In the genomic region with DNA sequence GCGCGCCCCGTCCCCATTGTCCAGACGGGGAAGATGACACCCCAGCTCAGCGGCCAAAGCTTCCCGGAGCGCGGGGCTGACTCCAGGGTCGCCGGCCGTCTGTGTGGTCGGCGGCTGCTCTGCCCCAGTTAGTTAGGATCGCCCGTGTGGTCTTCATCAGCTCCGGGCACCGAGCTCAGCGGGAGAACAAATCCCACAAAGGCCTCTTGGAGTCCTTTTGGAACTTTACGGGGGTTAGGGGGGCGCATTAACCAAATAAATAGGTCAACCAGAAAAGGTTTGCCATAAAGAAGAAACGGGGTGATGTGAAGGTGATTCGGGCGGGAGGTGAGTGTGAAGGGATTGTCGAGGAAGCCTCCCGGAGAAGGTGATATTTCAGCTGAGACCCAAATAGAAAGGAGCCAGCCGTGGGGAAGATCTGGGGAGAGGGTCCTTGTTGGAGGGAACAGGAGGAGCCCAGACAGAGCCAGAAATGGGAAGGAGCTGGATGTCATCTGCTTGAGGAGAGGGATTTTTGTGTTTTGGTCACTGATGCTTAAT, we compare ENCODE assay signal across 8 cellular contexts. TPM values are rescaled to one million over a fixed set of nuclear protein-coding genes. Genes with fewer than 3 reads are reported as not detected.
DNase-seq lines count a peak whose midpoint lies in the region; ATAC-seq lines count a peak whose summit lies in the region.

No MANE protein-coding gene starts in this region.

- peaks cover 4% of the 10 kb centered on the region for H3K36me3 Mint-ChIP-seq in activated CD4-positive, alpha-beta memory T cell treated with anti-CD3 and anti-CD28 coated beads, Interleukin-2, amount 10 ng/mL, durations not matched to agents 7 days and 5 days (ENCODE audit: low read depth)
- H3K36me3 Mint-ChIP-seq in stimulated activated effector memory CD8-positive, alpha-beta T cell treated with anti-CD3 and anti-CD28 coated beads, Interleukin-12 subunit alpha, Interleukin-12 subunit beta, amount 100 ng/mL, for 72 hours = peaks cover 64% of the 10 kb centered on the region

- no peak for ATAC-seq in stimulated activated effector memory CD8-positive, alpha-beta T cell treated with anti-CD3 and anti-CD28 coated beads, Interleukin-12 subunit alpha, Interleukin-12 subunit beta, amount 100 ng/mL, for 72 hours
- no peak for ATAC-seq in HG02642 (IDR thresholded peaks at IDR 0.05; ENCODE audit: poor library complexity, unreplicated experiment)

- peak overlapping the region; percentile 81 for H3K27ac Mint-ChIP-seq in activated CD4-positive, alpha-beta memory T cell treated with anti-CD3 and anti-CD28 coated beads, Interleukin-2, amount 10 ng/mL, durations not matched to agents 7 days and 5 days
- peak overlapping the region; percentile 94 for H3K27ac Mint-ChIP-seq in stimulated activated effector memory CD8-positive, alpha-beta T cell treated with anti-CD3 and anti-CD28 coated beads, Interleukin-12 subunit alpha, Interleukin-12 subunit beta, amount 100 ng/mL, for 72 hours

- CTCF ChIA-PET in activated CD4-positive, alpha-beta memory T cell treated with anti-CD3 and anti-CD28 coated beads, Interleukin-2, amount 10 ng/mL, durations not matched to agents 7 days and 5 days (lab: Charles Lee) = interaction anchor here (0.5 to 2.2 kb wide), 7 partner anchors 10 to 401 kb away, joined by 3 to 7 read pairs (median 4); a partner anchor contains a TSS

- no peaks in the 10 kb centered on the region for H3K9me3 Mint-ChIP-seq in activated CD4-positive, alpha-beta memory T cell treated with anti-CD3 and anti-CD28 coated beads, Interleukin-2, amount 10 ng/mL, durations not matched to agents 7 days and 5 days
- no peaks in the 10 kb centered on the region for H3K9me3 Mint-ChIP-seq in stimulated activated effector memory CD8-positive, alpha-beta T cell treated with anti-CD3 and anti-CD28 coated beads, Interleukin-12 subunit alpha, Interleukin-12 subunit beta, amount 100 ng/mL, for 72 hours

- H3K4me1 Mint-ChIP-seq in activated CD4-positive, alpha-beta memory T cell treated with anti-CD3 and anti-CD28 coated beads, Interleukin-2, amount 10 ng/mL, durations not matched to agents 7 days and 5 days = peaks cover 40% of the 10 kb centered on the region
- H3K4me1 Mint-ChIP-seq in stimulated activated effector memory CD8-positive, alpha-beta T cell treated with anti-CD3 and anti-CD28 coated beads, Interleukin-12 subunit alpha, Interleukin-12 subunit beta, amount 100 ng/mL, for 72 hours = peaks cover 37% of the 10 kb centered on the region

- POLR2A ChIA-PET in activated CD4-positive, alpha-beta memory T cell treated with anti-CD3 and anti-CD28 coated beads, Interleukin-2, amount 10 ng/mL, durations not matched to agents 7 days and 5 days (lab: Charles Lee) = interaction anchor here (0.7 to 4.4 kb wide), 21 partner anchors 10 to 982 kb away, joined by 3 to 25 read pairs (median 5); a partner anchor contains a TSS

- peak overlapping the region; percentile 89 for H3K4me3 Mint-ChIP-seq in activated CD4-positive, alpha-beta memory T cell treated with anti-CD3 and anti-CD28 coated beads, Interleukin-2, amount 10 ng/mL, durations not matched to agents 7 days and 5 days
- H3K4me3 Mint-ChIP-seq in stimulated activated effector memory CD8-positive, alpha-beta T cell treated with anti-CD3 and anti-CD28 coated beads, Interleukin-12 subunit alpha, Interleukin-12 subunit beta, amount 100 ng/mL, for 72 hours = peak overlapping the region; percentile 95

- DNase-seq in activated CD8-positive, alpha-beta memory T cell treated with anti-CD3 and anti-CD28 coated beads for 24 hours = peak; percentile 64
- DNase-seq in activated CD8-positive, alpha-beta memory T cell treated with anti-CD3 and anti-CD28 coated beads, Interleukin-2, amount 50 U/mL, for 4 hours = no peak
- DNase-seq in activated CD4-positive, alpha-beta memory T cell treated with anti-CD3 and anti-CD28 coated beads, Interleukin-2, amount 10 ng/mL, durations not matched to agents 7 days and 5 days = peak; percentile 18
- DNase-seq in hepatic stellate cell (ENCODE audit: low spot score) (peak; percentile 24), AG08395 (ENCODE audit: low spot score) (no peak)
- peak in 1 of 2 donors; percentile 58 for DNase-seq in stimulated activated effector memory CD8-positive, alpha-beta T cell treated with anti-CD3 and anti-CD28 coated beads, Interleukin-12 subunit alpha, Interleukin-12 subunit beta, amount 100 ng/mL, for 72 hours (ENCODE audit: low spot score in 2 of 2)
- DNase-seq in activated CD4-positive, alpha-beta T cell treated with anti-CD3 and anti-CD28 coated beads, Interleukin-2, amount 50 U/mL, for 48 hours = no peak

- no peaks in the 10 kb centered on the region for H3K27me3 Mint-ChIP-seq in activated CD4-positive, alpha-beta memory T cell treated with anti-CD3 and anti-CD28 coated beads, Interleukin-2, amount 10 ng/mL, durations not matched to agents 7 days and 5 days

RNA-seq across cellular contexts. Expression of a gene that starts 0.7 kb away (rescaled TPM):
- total RNA-seq in activated CD4-positive, alpha-beta memory T cell treated with anti-CD3 and anti-CD28 coated beads, Interleukin-2, amount 10 ng/mL, durations not matched to agents 7 days and 5 days = 10 to 100 TPM; 41.7 to 44.4 TPM

RNA-seq across cellular contexts. Expression of a gene that starts 41.9 kb away (rescaled TPM):
- total RNA-seq in activated CD4-positive, alpha-beta memory T cell treated with anti-CD3 and anti-CD28 coated beads, Interleukin-2, amount 10 ng/mL, durations not matched to agents 7 days and 5 days = 1 to 10 TPM; 3.2 to 3.6 TPM

RNA-seq across cellular contexts. Expression of a gene that starts 49.3 kb away (rescaled TPM):
- under 1 TPM in 1 of 2 experiments, not detected in 1; 0.13 TPM for total RNA-seq in activated CD4-positive, alpha-beta memory T cell treated with anti-CD3 and anti-CD28 coated beads, Interleukin-2, amount 10 ng/mL, durations not matched to agents 7 days and 5 days

Comparison
In these comparisons a context has a peak if more than half of its experiments do, and no peak if none do; other contexts are left out.
1. DNase-seq: peak in activated CD8-positive, alpha-beta memory T cell treated with anti-CD3 and anti-CD28 coated beads for 24 hours (single experiment), activated CD4-positive, alpha-beta memory T cell treated with anti-CD3 and anti-CD28 coated beads, Interleukin-2, amount 10 ng/mL, durations not matched to agents 7 days and 5 days (single experiment) and hepatic stellate cell (single experiment); none in activated CD8-positive, alpha-beta memory T cell treated with anti-CD3 and anti-CD28 coated beads, Interleukin-2, amount 50 U/mL, for 4 hours (single experiment), AG08395 (single experiment) and activated CD4-positive, alpha-beta T cell treated with anti-CD3 and anti-CD28 coated beads, Interleukin-2, amount 50 U/mL, for 48 hours (0 of 2).